1 cellular context compared by ENCODE assay signal in the genomic region with DNA sequence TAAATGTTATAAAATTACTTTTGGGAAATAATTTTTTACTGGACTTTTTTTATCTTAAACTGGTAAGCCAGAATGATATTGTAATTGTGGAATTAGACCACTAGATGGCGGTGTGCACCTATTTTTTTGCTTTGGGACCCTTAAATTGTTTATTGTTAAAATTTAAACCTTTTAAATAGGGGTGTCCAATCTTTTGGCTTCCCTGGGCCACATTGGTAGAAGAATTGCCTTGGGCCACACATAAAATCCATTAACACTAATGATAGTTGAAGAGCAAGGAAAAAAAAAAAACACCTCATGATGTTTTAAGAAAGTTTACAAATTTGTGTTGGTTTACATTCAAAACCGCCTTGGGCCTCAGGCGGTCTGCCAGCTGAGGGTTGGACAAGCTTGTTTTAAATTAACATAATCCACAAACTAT.
TF ChIP-seq lines count a peak whose summit lies in the region.

No MANE protein-coding gene starts in this region.

TF ChIP-seq in WTC11, 78 proteins besides CTCF, POLR2A, EP300 and RAD21 (continued from another document):
- TF ChIP-seq, protein P1, sequence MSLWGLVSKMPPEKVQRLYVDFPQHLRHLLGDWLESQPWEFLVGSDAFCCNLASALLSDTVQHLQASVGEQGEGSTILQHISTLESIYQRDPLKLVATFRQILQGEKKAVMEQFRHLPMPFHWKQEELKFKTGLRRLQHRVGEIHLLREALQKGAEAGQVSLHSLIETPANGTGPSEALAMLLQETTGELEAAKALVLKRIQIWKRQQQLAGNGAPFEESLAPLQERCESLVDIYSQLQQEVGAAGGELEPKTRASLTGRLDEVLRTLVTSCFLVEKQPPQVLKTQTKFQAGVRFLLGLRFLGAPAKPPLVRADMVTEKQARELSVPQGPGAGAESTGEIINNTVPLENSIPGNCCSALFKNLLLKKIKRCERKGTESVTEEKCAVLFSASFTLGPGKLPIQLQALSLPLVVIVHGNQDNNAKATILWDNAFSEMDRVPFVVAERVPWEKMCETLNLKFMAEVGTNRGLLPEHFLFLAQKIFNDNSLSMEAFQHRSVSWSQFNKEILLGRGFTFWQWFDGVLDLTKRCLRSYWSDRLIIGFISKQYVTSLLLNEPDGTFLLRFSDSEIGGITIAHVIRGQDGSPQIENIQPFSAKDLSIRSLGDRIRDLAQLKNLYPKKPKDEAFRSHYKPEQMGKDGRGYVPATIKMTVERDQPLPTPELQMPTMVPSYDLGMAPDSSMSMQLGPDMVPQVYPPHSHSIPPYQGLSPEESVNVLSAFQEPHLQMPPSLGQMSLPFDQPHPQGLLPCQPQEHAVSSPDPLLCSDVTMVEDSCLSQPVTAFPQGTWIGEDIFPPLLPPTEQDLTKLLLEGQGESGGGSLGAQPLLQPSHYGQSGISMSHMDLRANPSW (CRISPR knock-in tag; conservative IDR thresholded peaks at IDR 0.05; ENCODE audit: low read depth): no peak
- no peak for TF ChIP-seq ZNF263 (CRISPR knock-in tag; IDR thresholded peaks at IDR 0.05; ENCODE audit: low read depth)
- no peak for TF ChIP-seq ZNF317 (CRISPR knock-in tag; IDR thresholded peaks at IDR 0.05; ENCODE audit: borderline replicate concordance, low read depth)
- TF ChIP-seq, protein P2, sequence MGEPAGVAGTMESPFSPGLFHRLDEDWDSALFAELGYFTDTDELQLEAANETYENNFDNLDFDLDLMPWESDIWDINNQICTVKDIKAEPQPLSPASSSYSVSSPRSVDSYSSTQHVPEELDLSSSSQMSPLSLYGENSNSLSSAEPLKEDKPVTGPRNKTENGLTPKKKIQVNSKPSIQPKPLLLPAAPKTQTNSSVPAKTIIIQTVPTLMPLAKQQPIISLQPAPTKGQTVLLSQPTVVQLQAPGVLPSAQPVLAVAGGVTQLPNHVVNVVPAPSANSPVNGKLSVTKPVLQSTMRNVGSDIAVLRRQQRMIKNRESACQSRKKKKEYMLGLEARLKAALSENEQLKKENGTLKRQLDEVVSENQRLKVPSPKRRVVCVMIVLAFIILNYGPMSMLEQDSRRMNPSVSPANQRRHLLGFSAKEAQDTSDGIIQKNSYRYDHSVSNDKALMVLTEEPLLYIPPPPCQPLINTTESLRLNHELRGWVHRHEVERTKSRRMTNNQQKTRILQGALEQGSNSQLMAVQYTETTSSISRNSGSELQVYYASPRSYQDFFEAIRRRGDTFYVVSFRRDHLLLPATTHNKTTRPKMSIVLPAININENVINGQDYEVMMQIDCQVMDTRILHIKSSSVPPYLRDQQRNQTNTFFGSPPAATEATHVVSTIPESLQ (CRISPR knock-in tag; IDR thresholded peaks at IDR 0.05): no peak
- TF ChIP-seq, protein P3, sequence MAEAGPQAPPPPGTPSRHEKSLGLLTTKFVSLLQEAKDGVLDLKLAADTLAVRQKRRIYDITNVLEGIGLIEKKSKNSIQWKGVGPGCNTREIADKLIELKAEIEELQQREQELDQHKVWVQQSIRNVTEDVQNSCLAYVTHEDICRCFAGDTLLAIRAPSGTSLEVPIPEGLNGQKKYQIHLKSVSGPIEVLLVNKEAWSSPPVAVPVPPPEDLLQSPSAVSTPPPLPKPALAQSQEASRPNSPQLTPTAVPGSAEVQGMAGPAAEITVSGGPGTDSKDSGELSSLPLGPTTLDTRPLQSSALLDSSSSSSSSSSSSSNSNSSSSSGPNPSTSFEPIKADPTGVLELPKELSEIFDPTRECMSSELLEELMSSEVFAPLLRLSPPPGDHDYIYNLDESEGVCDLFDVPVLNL (CRISPR knock-in tag; IDR thresholded peaks at IDR 0.05; ENCODE audit: borderline replicate concordance, low read depth): no peak
- TF ChIP-seq, protein P4, sequence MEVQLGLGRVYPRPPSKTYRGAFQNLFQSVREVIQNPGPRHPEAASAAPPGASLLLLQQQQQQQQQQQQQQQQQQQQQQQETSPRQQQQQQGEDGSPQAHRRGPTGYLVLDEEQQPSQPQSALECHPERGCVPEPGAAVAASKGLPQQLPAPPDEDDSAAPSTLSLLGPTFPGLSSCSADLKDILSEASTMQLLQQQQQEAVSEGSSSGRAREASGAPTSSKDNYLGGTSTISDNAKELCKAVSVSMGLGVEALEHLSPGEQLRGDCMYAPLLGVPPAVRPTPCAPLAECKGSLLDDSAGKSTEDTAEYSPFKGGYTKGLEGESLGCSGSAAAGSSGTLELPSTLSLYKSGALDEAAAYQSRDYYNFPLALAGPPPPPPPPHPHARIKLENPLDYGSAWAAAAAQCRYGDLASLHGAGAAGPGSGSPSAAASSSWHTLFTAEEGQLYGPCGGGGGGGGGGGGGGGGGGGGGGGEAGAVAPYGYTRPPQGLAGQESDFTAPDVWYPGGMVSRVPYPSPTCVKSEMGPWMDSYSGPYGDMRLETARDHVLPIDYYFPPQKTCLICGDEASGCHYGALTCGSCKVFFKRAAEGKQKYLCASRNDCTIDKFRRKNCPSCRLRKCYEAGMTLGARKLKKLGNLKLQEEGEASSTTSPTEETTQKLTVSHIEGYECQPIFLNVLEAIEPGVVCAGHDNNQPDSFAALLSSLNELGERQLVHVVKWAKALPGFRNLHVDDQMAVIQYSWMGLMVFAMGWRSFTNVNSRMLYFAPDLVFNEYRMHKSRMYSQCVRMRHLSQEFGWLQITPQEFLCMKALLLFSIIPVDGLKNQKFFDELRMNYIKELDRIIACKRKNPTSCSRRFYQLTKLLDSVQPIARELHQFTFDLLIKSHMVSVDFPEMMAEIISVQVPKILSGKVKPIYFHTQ (CRISPR knock-in tag; IDR thresholded peaks at IDR 0.05): no peak
- TF ChIP-seq, protein P5, sequence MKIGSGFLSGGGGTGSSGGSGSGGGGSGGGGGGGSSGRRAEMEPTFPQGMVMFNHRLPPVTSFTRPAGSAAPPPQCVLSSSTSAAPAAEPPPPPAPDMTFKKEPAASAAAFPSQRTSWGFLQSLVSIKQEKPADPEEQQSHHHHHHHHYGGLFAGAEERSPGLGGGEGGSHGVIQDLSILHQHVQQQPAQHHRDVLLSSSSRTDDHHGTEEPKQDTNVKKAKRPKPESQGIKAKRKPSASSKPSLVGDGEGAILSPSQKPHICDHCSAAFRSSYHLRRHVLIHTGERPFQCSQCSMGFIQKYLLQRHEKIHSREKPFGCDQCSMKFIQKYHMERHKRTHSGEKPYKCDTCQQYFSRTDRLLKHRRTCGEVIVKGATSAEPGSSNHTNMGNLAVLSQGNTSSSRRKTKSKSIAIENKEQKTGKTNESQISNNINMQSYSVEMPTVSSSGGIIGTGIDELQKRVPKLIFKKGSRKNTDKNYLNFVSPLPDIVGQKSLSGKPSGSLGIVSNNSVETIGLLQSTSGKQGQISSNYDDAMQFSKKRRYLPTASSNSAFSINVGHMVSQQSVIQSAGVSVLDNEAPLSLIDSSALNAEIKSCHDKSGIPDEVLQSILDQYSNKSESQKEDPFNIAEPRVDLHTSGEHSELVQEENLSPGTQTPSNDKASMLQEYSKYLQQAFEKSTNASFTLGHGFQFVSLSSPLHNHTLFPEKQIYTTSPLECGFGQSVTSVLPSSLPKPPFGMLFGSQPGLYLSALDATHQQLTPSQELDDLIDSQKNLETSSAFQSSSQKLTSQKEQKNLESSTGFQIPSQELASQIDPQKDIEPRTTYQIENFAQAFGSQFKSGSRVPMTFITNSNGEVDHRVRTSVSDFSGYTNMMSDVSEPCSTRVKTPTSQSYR (CRISPR knock-in tag; IDR thresholded peaks at IDR 0.05): no peak
- no peak for TF ChIP-seq GABPB1 (CRISPR knock-in tag; IDR thresholded peaks at IDR 0.05)
- no peak for TF ChIP-seq CREB1 (CRISPR knock-in tag; IDR thresholded peaks at IDR 0.05)
- no peak for TF ChIP-seq JUN (CRISPR knock-in tag; IDR thresholded peaks at IDR 0.05)
- no peak for TF ChIP-seq TP53 (CRISPR knock-in tag; IDR thresholded peaks at IDR 0.05)
- TF ChIP-seq, protein P6, sequence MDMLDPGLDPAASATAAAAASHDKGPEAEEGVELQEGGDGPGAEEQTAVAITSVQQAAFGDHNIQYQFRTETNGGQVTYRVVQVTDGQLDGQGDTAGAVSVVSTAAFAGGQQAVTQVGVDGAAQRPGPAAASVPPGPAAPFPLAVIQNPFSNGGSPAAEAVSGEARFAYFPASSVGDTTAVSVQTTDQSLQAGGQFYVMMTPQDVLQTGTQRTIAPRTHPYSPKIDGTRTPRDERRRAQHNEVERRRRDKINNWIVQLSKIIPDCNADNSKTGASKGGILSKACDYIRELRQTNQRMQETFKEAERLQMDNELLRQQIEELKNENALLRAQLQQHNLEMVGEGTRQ (CRISPR knock-in tag; IDR thresholded peaks at IDR 0.05): no peak
